Comparison of ENCODE assay signal across 8 cellular contexts in genomic region chr11:9263840-9264380, GRCh38. TPM values are rescaled to one million over a fixed set of nuclear protein-coding genes. Genes with fewer than 3 reads are reported as not detected.
DNase-seq lines count a peak whose midpoint lies in the region; ATAC-seq and TF ChIP-seq lines count a peak whose summit lies in the region.

No MANE protein-coding gene starts in this region.

- H3K4me3 Mint-ChIP-seq in T-helper 17 cell: peak overlapping the region; percentile 96
- peak overlapping the region; percentile 87 to 100 (median 97) for H3K4me3 Mint-ChIP-seq in naive thymus-derived CD4-positive, alpha-beta T cell

- H3K27ac ChIP-seq in dorsolateral prefrontal cortex: peak overlapping the region; percentile 48 to 98 (median 94)
- peak overlapping the region; percentile 72 for H3K27ac ChIP-seq in naive thymus-derived CD4-positive, alpha-beta T cell (ENCODE audit: low read depth, low read length)
- H3K27ac ChIP-seq in thyroid gland: peak overlapping the region; percentile 80 to 97 (median 91)

- H3K9me3 ChIP-seq in T-helper 17 cell (ENCODE audit: control insufficient read depth, low read length, poor library complexity, severe bottlenecking) (no peaks in the 10 kb centered on the region), thyroid gland (no peaks in the 10 kb centered on the region)
- H3K9me3 ChIP-seq in naive thymus-derived CD4-positive, alpha-beta T cell (ENCODE audit: control insufficient read depth in 2 of 3, low read length in 3 of 3): no peaks in the 10 kb centered on the region

- H3K4me1 ChIP-seq in naive thymus-derived CD4-positive, alpha-beta T cell (ENCODE audit: control insufficient read depth in 2 of 2, insufficient read depth in 2 of 2, low read length in 2 of 2): peaks cover 16 to 33% of the 10 kb centered on the region in 2 donors
- peaks cover 4 to 22% of the 10 kb centered on the region in 2 donors for H3K4me1 ChIP-seq in thyroid gland

- H3K4me3 ChIP-seq in dorsolateral prefrontal cortex: peak overlapping the region; percentile 56 to 98 (median 92)
- peak overlapping the region; percentile 72 for H3K4me3 ChIP-seq in naive thymus-derived CD4-positive, alpha-beta T cell (ENCODE audit: low read length)
- peak overlapping the region; percentile 91 to 95 (median 95) for H3K4me3 ChIP-seq in thyroid gland (replicated peaks in 1 of 3)

- peaks cover 0 to 5% (median 0%) of the 10 kb centered on the region in 3 experiments for H3K36me3 ChIP-seq in naive thymus-derived CD4-positive, alpha-beta T cell (ENCODE audit: control insufficient read depth in 2 of 3, insufficient read depth in 3 of 3, low read length in 3 of 3)
- no peaks in the 10 kb centered on the region for H3K36me3 ChIP-seq in thyroid gland

- intact Hi-C loops in dorsolateral prefrontal cortex (cut with DNase I): loop anchor here (2.0 to 10.0 kb wide), 5 partner anchors 37 to 249 kb away; partner anchors contain the start of gene ZNF143 (in 1 of the 2)
- intact Hi-C loops in naive thymus-derived CD4-positive, alpha-beta T cell (cut with micrococcal nuclease): loop anchor here (1.0 to 5.0 kb wide), 9 partner anchors 14 to 1033 kb away; partner anchors contain the start of gene TMEM41B (in 2 of the 2)
- intact Hi-C loops in thyroid gland (cut with DNase I): loop anchor here (10.0 kb wide), 1 partner anchor 51 kb away; the partner anchor contains the start of gene TMEM41B

- H3K36me3 Mint-ChIP-seq in T-helper 17 cell (ENCODE audit: low read depth): no peaks in the 10 kb centered on the region
- H3K36me3 Mint-ChIP-seq in naive thymus-derived CD4-positive, alpha-beta T cell: peaks cover 0 to 8% (median 0%) of the 10 kb centered on the region in 5 donors

- peak overlapping the region; percentile 94 for H3K27ac Mint-ChIP-seq in T-helper 17 cell
- H3K27ac Mint-ChIP-seq in naive thymus-derived CD4-positive, alpha-beta T cell: peak overlapping the region; percentile 89 to 99 (median 95)

- DNase-seq in 8988T (peak; percentile 21), T-helper 17 cell (no peak), dorsolateral prefrontal cortex (no peak), thyroid gland (no peak), retina (no peak)
- peak in 8 of 9 donors; percentile 29 to 64 (median 50) for DNase-seq in naive thymus-derived CD4-positive, alpha-beta T cell

- WGBS in thyroid gland, 2 donors: 17 to 18% methylated on average over 10 of the region's 10 CpGs

- ATAC-seq in GM18907 (IDR thresholded peaks at IDR 0.05; ENCODE audit: unreplicated experiment) (peak; percentile 76), HG03175 (IDR thresholded peaks at IDR 0.05; ENCODE audit: unreplicated experiment) (peak; percentile 75), T-helper 17 cell (peak; percentile 61)
- peak; percentile 73 for ATAC-seq in naive thymus-derived CD4-positive, alpha-beta T cell

- TF ChIP-seq POLR2A in thyroid gland (IDR thresholded peaks at IDR 0.05): no peak

- TF ChIP-seq CTCF in dorsolateral prefrontal cortex (IDR thresholded peaks at IDR 0.05 in 54 of 56, conservative IDR thresholded peaks at IDR 0.05 in 2 of 56; ENCODE audit: low read depth in 1 of 56, partially characterized antibody in 56 of 56) (no peak), thyroid gland (IDR thresholded peaks at IDR 0.05) (no peak)

- no peaks in the 10 kb centered on the region for H3K27me3 Mint-ChIP-seq in T-helper 17 cell
- peaks cover 0 to 36% (median 0%) of the 10 kb centered on the region in 5 donors for H3K27me3 Mint-ChIP-seq in naive thymus-derived CD4-positive, alpha-beta T cell

- no peaks in the 10 kb centered on the region for H3K27me3 ChIP-seq in dorsolateral prefrontal cortex
- no peaks in the 10 kb centered on the region for H3K27me3 ChIP-seq in naive thymus-derived CD4-positive, alpha-beta T cell (ENCODE audit: control insufficient read depth in 2 of 2, insufficient read depth in 2 of 2, low read length in 2 of 2)
- no peaks in the 10 kb centered on the region for H3K27me3 ChIP-seq in thyroid gland

- POLR2A ChIA-PET in naive thymus-derived CD4-positive, alpha-beta T cell (lab: Charles Lee): interaction anchor here (0.7 to 2.8 kb wide), 9 partner anchors 8 to 197 kb away, joined by 3 to 15 read pairs (median 4); partner anchors contain the start of genes TMEM41B and ZNF143

- CTCF ChIA-PET in naive thymus-derived CD4-positive, alpha-beta T cell (lab: Charles Lee): interaction anchor here (0.6 to 1.8 kb wide), 5 partner anchors 10 to 48 kb away, joined by 3 to 6 read pairs (median 4); no protein-coding TSS in a partner anchor

- H3K4me1 Mint-ChIP-seq in T-helper 17 cell: peaks cover 35% of the 10 kb centered on the region
- H3K4me1 Mint-ChIP-seq in naive thymus-derived CD4-positive, alpha-beta T cell: peaks cover 31 to 57% (median 46%) of the 10 kb centered on the region in 7 donors

- H3K9me3 Mint-ChIP-seq in naive thymus-derived CD4-positive, alpha-beta T cell: no peaks in the 10 kb centered on the region

RNA-seq across cellular contexts. Expression of gene DENND5A, which starts 1.2 kb away (rescaled TPM):
- total RNA-seq in T-helper 17 cell (10 to 100 TPM; 66.3 to 96.5 TPM), dorsolateral prefrontal cortex (100 to 1,000 TPM; 128 to 331 (median 174) TPM), thyroid gland (10 to 100 TPM; 45.6 to 80.8 (median 59.3) TPM)
- total RNA-seq in naive thymus-derived CD4-positive, alpha-beta T cell: 100 to 1,000 TPM in 4 of 5 experiments, 10 to 100 TPM in 1; 65.0 to 178 (median 108) TPM
- 10 to 100 TPM; 33.9 to 60.3 TPM for polyA plus RNA-seq in naive thymus-derived CD4-positive, alpha-beta T cell

RNA-seq across cellular contexts. Expression of gene TMEM41B, which starts 50.5 kb away (rescaled TPM):
- total RNA-seq in T-helper 17 cell (10 to 100 TPM; 22.7 to 32.6 TPM), dorsolateral prefrontal cortex (10 to 100 TPM; 31.7 to 63.9 (median 42.1) TPM), thyroid gland (10 to 100 TPM; 52.7 to 86.7 (median 76.1) TPM)
- total RNA-seq in naive thymus-derived CD4-positive, alpha-beta T cell: 10 to 100 TPM; 33.9 to 73.7 (median 49.0) TPM
- polyA plus RNA-seq in naive thymus-derived CD4-positive, alpha-beta T cell: 10 to 100 TPM; 10.5 to 11.9 TPM

Comparison
In these comparisons a context has a peak if more than half of its experiments do, and no peak if none do; other contexts are left out.
1. DNase-seq: peak in 8988T (single experiment) and naive thymus-derived CD4-positive, alpha-beta T cell (8 of 9); none in T-helper 17 cell (0 of 3), dorsolateral prefrontal cortex (0 of 10), thyroid gland (0 of 2) and retina (single experiment).
2. Peak in every context shown above with its lines, with median percentiles within 50 percentile points of each other: ATAC-seq, H3K27ac ChIP-seq and H3K4me3 ChIP-seq.